Comparison of ENCODE assay signal across 34 cellular contexts in the genomic region with DNA sequence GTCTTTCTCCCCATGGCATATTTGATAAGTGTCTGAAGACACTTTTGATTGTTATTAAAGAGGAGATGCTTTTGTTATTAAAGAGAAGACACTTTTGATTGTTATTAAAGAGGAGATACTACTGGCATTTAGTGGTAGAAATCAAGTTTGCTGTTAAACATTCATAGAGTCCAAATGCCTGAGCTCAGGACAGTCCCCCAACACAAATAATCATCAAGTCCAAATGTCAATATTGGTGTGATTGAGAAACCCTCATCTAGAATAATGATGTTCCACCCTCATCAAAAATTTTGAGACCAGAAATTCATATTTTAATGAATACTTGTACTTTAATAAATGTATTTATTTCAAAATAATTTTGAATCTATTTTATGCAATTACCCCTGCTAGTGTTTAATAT.
DNase-seq lines count a peak whose midpoint lies in the region; ATAC-seq, FAIRE-seq and TF ChIP-seq lines count a peak whose summit lies in the region.
"Had no signal": no experiment of that assay in that cellular context is flagged by ENCODE, and none has a peak within 500 bp of the region (broad histone marks: within the 10 kb centered on the region; RNA-seq: fewer than 3 reads in every experiment).

No MANE protein-coding gene starts in this region.

- TF ChIP-seq CTCF in SK-N-SH (IDR thresholded peaks at IDR 0.05) (no peak), liver (IDR thresholded peaks at IDR 0.05; ENCODE audit: low read depth, low read length, missing input control) (no peak), HepG2 (CRISPR knock-in tag; IDR thresholded peaks at IDR 0.05) (no peak), right lobe of liver (IDR thresholded peaks at IDR 0.05) (no peak), foreskin keratinocyte (conservative IDR thresholded peaks at IDR 0.05) (no peak)

- in situ Hi-C loops in HepG2 (cut with HindIII; ENCODE audit: extremely low pct_ligation_motif_present, low pct_unique_long_range_greater_than_20kb), result no loop called here

- no peaks in the 10 kb centered on the region for H4K20me1 ChIP-seq in SK-N-SH (ENCODE audit: insufficient read depth)
- no peaks in the 10 kb centered on the region for H4K20me1 ChIP-seq in HepG2 (ENCODE audit: insufficient read depth, low read length)
- H4K20me1 ChIP-seq: BLaER1; BLaER1 treated with 17β-estradiol and CSF1 and Interleukin-3, amounts not matched to agents 10 nM and 100 nM had no signal

- peak overlapping the region; percentile 52; the same call in 1 of the 2 replicates for H2AFZ ChIP-seq in SK-N-SH (ENCODE audit: low read depth)
- no peak overlapping the region for H2AFZ ChIP-seq in HepG2 (ENCODE audit: low read length)

- H3K9ac ChIP-seq in SK-N-SH (no peak overlapping the region), liver (ENCODE audit: low read depth in 1 of 2, low read length in 2 of 2) (peak overlapping the region in 1 of 2 donors; percentile 17), HepG2 (ENCODE audit: insufficient read depth, low read depth, low read length) (no peak overlapping the region)
- H3K9ac ChIP-seq: BLaER1; BLaER1 treated with 17β-estradiol and CSF1 and Interleukin-3, amounts not matched to agents 10 nM and 100 nM had no signal

- H3F3A ChIP-seq in SK-N-SH (replicated peaks; ENCODE audit: insufficient read depth), result peaks cover 30% of the 10 kb centered on the region

- H3K4me3 ChIP-seq in SK-N-SH (ENCODE audit: low read depth in 2 of 2, low read length in 1 of 2) (no peak overlapping the region), liver (ENCODE audit: low read depth in 1 of 3, low read length in 3 of 3) (no peak overlapping the region), HepG2 (replicated peaks in 1 of 3; ENCODE audit: insufficient read depth in 1 of 3, low read depth in 2 of 3, low read length in 3 of 3) (no peak overlapping the region), right lobe of liver (no peak overlapping the region)
- H3K4me3 ChIP-seq: A549; BLaER1; BLaER1 treated with 17β-estradiol and CSF1 and Interleukin-3, amounts not matched to agents 10 nM and 100 nM had no signal

- TF ChIP-seq EP300 in SK-N-SH (IDR thresholded peaks at IDR 0.05; ENCODE audit: borderline replicate concordance in 1 of 2, low read depth in 1 of 2, low read length in 1 of 2), result no peak
- TF ChIP-seq EP300 in HepG2 (IDR thresholded peaks at IDR 0.05; ENCODE audit: low read depth in 2 of 2, low read length in 2 of 2), result no peak
- no peak for TF ChIP-seq EP300 in HepG2 (CRISPR knock-in tag; IDR thresholded peaks at IDR 0.05; ENCODE audit: borderline replicate concordance)

- H3K4me2 ChIP-seq in SK-N-SH (no peak overlapping the region), HepG2 (ENCODE audit: low read depth, low read length) (no peak overlapping the region)
- H3K4me2 ChIP-seq: A549; BLaER1; BLaER1 treated with 17β-estradiol and CSF1 and Interleukin-3, amounts not matched to agents 10 nM and 100 nM had no signal

- no peaks in the 10 kb centered on the region for H3K36me3 ChIP-seq in SK-N-SH (replicated peaks in 1 of 2; ENCODE audit: control insufficient read depth in 1 of 2, insufficient read depth in 2 of 2, low read length in 1 of 2)
- no peaks in the 10 kb centered on the region for H3K36me3 ChIP-seq in liver (ENCODE audit: control insufficient read depth in 4 of 4, insufficient read depth in 3 of 4, low read depth in 1 of 4, low read length in 3 of 4)
- no peaks in the 10 kb centered on the region for H3K36me3 ChIP-seq in HepG2 (replicated peaks in 1 of 2; ENCODE audit: control insufficient read depth in 1 of 2, insufficient read depth in 2 of 2, low read length in 2 of 2)
- H3K36me3 ChIP-seq in right lobe of liver, result no peaks in the 10 kb centered on the region
- H3K36me3 ChIP-seq: BE2C; BLaER1; BLaER1 treated with 17β-estradiol and CSF1 and Interleukin-3, amounts not matched to agents 10 nM and 100 nM had no signal

- CTCF ChIA-PET in SK-N-SH (lab: Yijun Ruan, JAX), result interaction anchor here (0.9 kb wide), 1 partner anchor 14 kb away, joined by 3 read pairs; no protein-coding TSS in a partner anchor
- CTCF ChIA-PET in HepG2 (lab: Yijun Ruan, JAX; ENCODE audit: low intra/inter-chr PET ratio, low total read pairs), result no interaction called here

- ATAC-seq in SK-N-SH treated with all-trans-retinoic acid at 6 μM for 48 hours (no peak), HepG2 (no peak), left lobe of liver (peak; percentile 82), right lobe of liver (peak; percentile 80 to 85 (median 83)), foreskin keratinocyte (no peak)
- ATAC-seq: A549; CD8-positive, alpha-beta T cell had no signal

- H3K79me2 ChIP-seq in SK-N-SH (ENCODE audit: insufficient read depth) (no peaks in the 10 kb centered on the region), HepG2 (ENCODE audit: insufficient read depth, low read length) (no peaks in the 10 kb centered on the region)

- intact Hi-C loops in HepG2 (cut with micrococcal nuclease; ENCODE audit: unreplicated experiment), result no loop called here
- intact Hi-C loops in right lobe of liver (cut with DNase I), result no loop called here

- no TSS peak for BruUV-seq in HepG2 (replicated peaks; lab: Mats Ljungman, UMichigan)

- no peak for DNase-seq in SK-N-SH
- no peak for DNase-seq in HepG2 (ENCODE audit: low spot score)
- no peak for DNase-seq in left lobe of liver (ENCODE audit: low spot score)
- DNase-seq in right lobe of liver, result no peak
- DNase-seq in foreskin keratinocyte, result no peak
- DNase-seq in NCI-H1417 (lab: John Stamatoyannopoulos, UW), result no peak
- DNase-seq: 8988T; ACHN; AML-193; BE2C; C1 segment of cervical spinal cord; Caco-2; Calu3; CD4-positive, alpha-beta memory T cell; CD4-positive, alpha-beta T cell; CD4-positive, CD25-positive, alpha-beta regulatory T cell; CD8-positive, alpha-beta memory T cell; CD8-positive, alpha-beta T cell; COR-L47; DMS 273 treated with DMSO at 0.1 percent for 48 hours; DMS153; DMS53; DMS79; DMS79 treated with DMSO at 0.1 percent for 48 hours; DND-41; EL had no signal

- no peak overlapping the region for H3K27ac ChIP-seq in SK-N-SH (ENCODE audit: low read depth in 2 of 2, low read length in 1 of 2)
- H3K27ac ChIP-seq in liver (ENCODE audit: low read depth in 1 of 2, low read length in 2 of 2), result peak overlapping the region; percentile 17 to 64
- H3K27ac ChIP-seq in HepG2 (ENCODE audit: extremely low read length, insufficient read depth, low read length), result no peak overlapping the region
- H3K27ac ChIP-seq in right lobe of liver, result peak overlapping the region in 2 of 3 donors; percentile 24 to 38
- no peak overlapping the region for H3K27ac ChIP-seq in foreskin keratinocyte
- H3K27ac ChIP-seq: 22Rv1; A549; BLaER1; BLaER1 treated with 17β-estradiol and CSF1 and Interleukin-3, amounts not matched to agents 10 nM and 100 nM; C4-2B had no signal

- TF ChIP-seq POLR2A in HepG2 (IDR thresholded peaks at IDR 0.05; ENCODE audit: insufficient read depth in 1 of 2, low read depth in 2 of 2, low read length in 2 of 2), result no peak
- no peak for TF ChIP-seq POLR2A in right lobe of liver (IDR thresholded peaks at IDR 0.05)

- H3K9me3 ChIP-seq in SK-N-SH (no peaks in the 10 kb centered on the region), liver (ENCODE audit: control insufficient read depth in 4 of 4, low read length in 3 of 4) (no peaks in the 10 kb centered on the region), HepG2 (ENCODE audit: low read length) (peaks cover 77% of the 10 kb centered on the region), right lobe of liver (no peaks in the 10 kb centered on the region)
- H3K9me3 ChIP-seq: A549; BE2C; BLaER1; BLaER1 treated with 17β-estradiol and CSF1 and Interleukin-3, amounts not matched to agents 10 nM and 100 nM; Caco-2 had no signal

- POLR2A ChIA-PET in SK-N-SH (lab: Yijun Ruan, JAX) (no interaction called here), HepG2 (lab: Yijun Ruan, JAX) (no interaction called here)

- no peak for FAIRE-seq in HepG2 (lab: Jason Lieb, UNC)
- FAIRE-seq: A204.1, A549 had no signal

- no peaks in the 10 kb centered on the region for H3K9me2 ChIP-seq in SK-N-SH

- TF ChIP-seq RAD21 in SK-N-SH (IDR thresholded peaks at IDR 0.05; ENCODE audit: low read length) (no peak), liver (IDR thresholded peaks at IDR 0.05) (peak in 1 of 2 donors; percentile 29), HepG2 (CRISPR knock-in tag; IDR thresholded peaks at IDR 0.05) (no peak)

- peaks cover 0 to 41% of the 10 kb centered on the region in 2 experiments; a peak in 2 of 4 replicates for H3K4me1 ChIP-seq in SK-N-SH (ENCODE audit: control insufficient read depth in 1 of 2, insufficient read depth in 2 of 2, low read depth in 1 of 2, low read length in 1 of 2)
- peaks cover 2 to 34% (median 8%) of the 10 kb centered on the region in 4 donors for H3K4me1 ChIP-seq in liver (ENCODE audit: control insufficient read depth in 4 of 4, insufficient read depth in 4 of 4, low read length in 3 of 4)
- H3K4me1 ChIP-seq in HepG2 (ENCODE audit: insufficient read depth, low read length), result no peaks in the 10 kb centered on the region
- peaks cover 0 to 21% (median 4%) of the 10 kb centered on the region in 4 donors for H3K4me1 ChIP-seq in right lobe of liver
- H3K4me1 ChIP-seq in foreskin keratinocyte, result no peaks in the 10 kb centered on the region
- H3K4me1 ChIP-seq: A549, BE2C, BLaER1, Caco-2 had no signal

- H3K27me3 ChIP-seq in SK-N-SH (ENCODE audit: insufficient read depth) (no peaks in the 10 kb centered on the region), liver (ENCODE audit: control insufficient read depth in 4 of 4, insufficient read depth in 4 of 4, low read length in 3 of 4) (no peaks in the 10 kb centered on the region), HepG2 (ENCODE audit: control insufficient read depth in 1 of 2, insufficient read depth in 2 of 2, low read length in 2 of 2) (no peaks in the 10 kb centered on the region), right lobe of liver (no peaks in the 10 kb centered on the region), foreskin keratinocyte (no peaks in the 10 kb centered on the region)
- H3K27me3 ChIP-seq: BE2C; BLaER1; BLaER1 treated with 17β-estradiol and CSF1 and Interleukin-3, amounts not matched to agents 10 nM and 100 nM had no signal

TF ChIP-seq in SK-N-SH, 30 proteins besides CTCF, POLR2A, EP300 and RAD21:
- no peak for TF ChIP-seq TCF12 (IDR thresholded peaks at IDR 0.05)
TF ChIP-seq in SK-N-SH: peak in this region for 0.

TF ChIP-seq in HepG2, 621 proteins besides CTCF, POLR2A, EP300 and RAD21:
- TF ChIP-seq TGIF2 (CRISPR knock-in tag; IDR thresholded peaks at IDR 0.05) (no peak), NR2F1 (CRISPR knock-in tag; IDR thresholded peaks at IDR 0.05) (no peak), GFI1 (CRISPR knock-in tag; IDR thresholded peaks at IDR 0.05; ENCODE audit: borderline replicate concordance) (no peak), ZNF530 (CRISPR knock-in tag; IDR thresholded peaks at IDR 0.05; ENCODE audit: low read depth) (no peak), NCOA2 (CRISPR knock-in tag; IDR thresholded peaks at IDR 0.05) (no peak)

Comparison
In these comparisons a context has a peak if more than half of its experiments do, and no peak if none do; other contexts are left out.
1. H3K27ac ChIP-seq: peak in liver (2 of 2) and right lobe of liver (2 of 3); none in SK-N-SH (0 of 2), HepG2 (single experiment) and foreskin keratinocyte (single experiment).
2. ATAC-seq: peak in left lobe of liver (single experiment) and right lobe of liver (4 of 4); none in SK-N-SH treated with all-trans-retinoic acid at 6 μM for 48 hours (single experiment), HepG2 (single experiment) and foreskin keratinocyte (single experiment).